11 cellular contexts compared by ENCODE assay signal in the genomic region with DNA sequence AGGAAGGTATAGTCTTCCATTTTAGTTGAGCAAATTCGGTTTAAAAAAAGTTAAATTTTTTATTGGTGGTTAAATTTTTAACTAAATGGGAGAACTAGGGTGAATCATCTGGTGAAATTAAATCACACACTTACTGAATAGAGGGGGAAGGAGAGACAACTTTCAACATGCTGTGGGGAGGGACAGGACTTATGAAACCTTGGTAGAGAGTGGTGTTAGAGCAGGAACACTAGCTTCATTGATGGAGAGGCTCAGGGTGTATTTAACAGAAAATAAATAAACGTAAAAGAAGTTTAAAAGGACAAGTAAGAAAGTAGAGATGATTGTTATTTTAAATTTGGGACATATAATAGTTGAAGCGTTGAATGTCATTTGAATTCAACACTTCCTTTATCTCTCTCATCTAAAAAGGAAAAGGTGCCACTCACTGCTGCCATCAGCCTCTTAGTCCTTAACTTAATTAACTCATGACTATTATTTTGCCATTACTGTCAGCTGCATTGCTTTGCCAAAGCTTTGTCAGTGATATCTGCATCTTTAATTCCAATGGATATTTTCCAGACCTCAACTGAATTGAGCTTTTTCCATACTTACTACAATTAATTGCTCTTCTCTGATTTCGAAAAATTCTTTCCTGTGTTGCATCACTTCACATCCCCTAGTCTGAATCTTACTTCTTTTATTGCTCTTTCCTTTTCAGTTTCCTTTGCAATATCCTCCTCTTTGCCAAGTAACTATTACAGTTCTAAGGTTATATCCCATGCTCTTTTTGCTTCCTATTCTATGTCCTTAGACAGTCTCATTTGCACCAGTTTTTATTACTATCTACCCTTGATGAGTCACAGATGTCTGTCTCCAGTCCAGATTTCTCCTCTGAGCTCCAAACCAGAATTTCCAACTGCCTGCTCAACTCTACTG.
A peak's percentile ranks its signal among the peaks of the same experiment; 100 is the strongest.
DNase-seq lines count a peak whose midpoint lies in the region; ATAC-seq, FAIRE-seq and TF ChIP-seq lines count a peak whose summit lies in the region.
"Had no signal": no experiment of that assay in that cellular context is flagged by ENCODE, and none has a peak within 500 bp of the region (broad histone marks: within the 10 kb centered on the region; RNA-seq: fewer than 3 reads in every experiment).

No MANE protein-coding gene starts in this region.

- no peak for TF ChIP-seq POLR2A in GM12891 (IDR thresholded peaks at IDR 0.05; ENCODE audit: low read depth, low read length)

- H3K4me1 ChIP-seq in lower lobe of right lung = no peaks in the 10 kb centered on the region

- intact Hi-C loops in lower lobe of right lung (cut with DNase I) = no loop called here

- H3K4me3 ChIP-seq in cardiac fibroblast (replicated peaks in 1 of 2; ENCODE audit: low read depth in 2 of 2, low read length in 2 of 2) = no peak overlapping the region
- no peak overlapping the region for H3K4me3 ChIP-seq in lower lobe of right lung

- TF ChIP-seq CTCF in cardiac fibroblast (IDR thresholded peaks at IDR 0.05; ENCODE audit: low read depth, low read length) (no peak), lower lobe of right lung (IDR thresholded peaks at IDR 0.05) (no peak)

- ATAC-seq in lower lobe of right lung (peak; percentile 50 to 58), HG02852 (IDR thresholded peaks at IDR 0.05; ENCODE audit: unreplicated experiment) (no peak)
- ATAC-seq: stimulated activated naive CD8-positive, alpha-beta T cell treated with anti-CD3 and anti-CD28 coated beads, Interleukin-15, amount 100 ng/mL, for 72 hours had no signal

- peak; percentile 28 for DNase-seq in AG08396 (ENCODE audit: low spot score)
- DNase-seq in M059J (ENCODE audit: low read depth) = peak; percentile 87
- peak; percentile 77 to 84 for DNase-seq in cardiac fibroblast (ENCODE audit: low read depth in 2 of 2)
- DNase-seq in lower lobe of right lung = no peak
- no peak for DNase-seq in NCI-H526 treated with DMSO at 0.1 percent for 48 hours (lab: John Stamatoyannopoulos, UW)
- DNase-seq in GM12891 (ENCODE audit: insufficient read length, low spot score) = no peak
- no peak for DNase-seq in activated effector memory CD4-positive, alpha-beta T cell treated with Interleukin-2 at 50 U/mL for 16 hours
- DNase-seq: naive B cell; stimulated activated naive CD8-positive, alpha-beta T cell treated with anti-CD3 and anti-CD28 coated beads, Interleukin-15, amount 100 ng/mL, for 72 hours; T-helper 1 cell had no signal

- H3K36me3 ChIP-seq in lower lobe of right lung = no peaks in the 10 kb centered on the region

- no peak overlapping the region for H3K27ac ChIP-seq in lower lobe of right lung

- FAIRE-seq in GM12891 (lab: Jason Lieb, UNC) = no peak

- H3K9me3 ChIP-seq in lower lobe of right lung = no peaks in the 10 kb centered on the region

- no peaks in the 10 kb centered on the region for H3K27me3 ChIP-seq in lower lobe of right lung (ENCODE audit: low read depth)

TF ChIP-seq in GM12891, 5 proteins besides CTCF, POLR2A, EP300 and RAD21:
- TF ChIP-seq POU2F2 (IDR thresholded peaks at IDR 0.05; ENCODE audit: low read depth, low read length) (no peak), POLR2AphosphoS5 (IDR thresholded peaks at IDR 0.05; ENCODE audit: low read depth, low read length) (no peak)

Comparison
In these comparisons a context has a peak if more than half of its experiments do, and no peak if none do; other contexts are left out.
1. DNase-seq: peak in AG08396 (single experiment), M059J (single experiment) and cardiac fibroblast (2 of 2); none in lower lobe of right lung (single experiment), NCI-H526 treated with DMSO at 0.1 percent for 48 hours (single experiment), GM12891 (single experiment) and activated effector memory CD4-positive, alpha-beta T cell treated with Interleukin-2 at 50 U/mL for 16 hours (single experiment).